ENCODE assay signal across 14 cellular contexts in genomic region chr3:72664576-72664975, GRCh38.
"Had no signal": no experiment of that assay in that cellular context is flagged by ENCODE, and none has a peak within 500 bp of the region (broad histone marks: within the 10 kb centered on the region; RNA-seq: fewer than 3 reads in every experiment).

No MANE protein-coding gene starts in this region.

- H3K36me3 ChIP-seq: brain microvascular endothelial cell, sigmoid colon, thoracic aorta had no signal

- DNase-seq: activated CD4-positive, alpha-beta T cell treated with anti-CD3 and anti-CD28 coated beads, Interleukin-2, amount 10 ng/mL, durations not matched to agents 24 days and 14 days; activated naive CD4-positive, alpha-beta T cell treated with anti-CD3 and anti-CD28 coated beads, Interleukin-2, amount 50 U/mL, for 16 hours; amniotic stem cell; brain microvascular endothelial cell; occipital lobe; psoas muscle; sigmoid colon; stimulated activated CD4-positive, alpha-beta T cell treated with anti-CD3 and anti-CD28 coated beads, Interleukin-12 subunit alpha, Interleukin-12 subunit beta, amount 100 ng/mL, for 4 hours; stimulated activated naive CD8-positive, alpha-beta T cell treated with anti-CD3 and anti-CD28 coated beads, Interleukin-15, Interleukin-2, amounts not matched to agents 100 U/mL and 50 U/mL, for 24 hours had no signal

- ATAC-seq: left lobe of liver; natural killer cell treated with Interleukin-12 subunit alpha and Interleukin-12 subunit beta and Interleukin-15 and Interleukin-18, amount 100 ng/mL, for 72 hours; psoas muscle; stimulated activated naive CD8-positive, alpha-beta T cell treated with anti-CD3 and anti-CD28 coated beads, Interleukin-15, Interleukin-2, amounts not matched to agents 100 U/mL and 50 U/mL, for 24 hours; WTC11 had no signal

- H3K9me3 ChIP-seq: psoas muscle, sigmoid colon, thoracic aorta had no signal

- H3K27me3 ChIP-seq: brain microvascular endothelial cell, sigmoid colon had no signal

- H3K4me3 ChIP-seq: psoas muscle, sigmoid colon, SK-N-MC, thoracic aorta had no signal

- H3K27ac ChIP-seq: brain microvascular endothelial cell, psoas muscle, sigmoid colon, SK-N-MC had no signal
